Comparison of ENCODE assay signal across 1 cellular context in the genomic region with DNA sequence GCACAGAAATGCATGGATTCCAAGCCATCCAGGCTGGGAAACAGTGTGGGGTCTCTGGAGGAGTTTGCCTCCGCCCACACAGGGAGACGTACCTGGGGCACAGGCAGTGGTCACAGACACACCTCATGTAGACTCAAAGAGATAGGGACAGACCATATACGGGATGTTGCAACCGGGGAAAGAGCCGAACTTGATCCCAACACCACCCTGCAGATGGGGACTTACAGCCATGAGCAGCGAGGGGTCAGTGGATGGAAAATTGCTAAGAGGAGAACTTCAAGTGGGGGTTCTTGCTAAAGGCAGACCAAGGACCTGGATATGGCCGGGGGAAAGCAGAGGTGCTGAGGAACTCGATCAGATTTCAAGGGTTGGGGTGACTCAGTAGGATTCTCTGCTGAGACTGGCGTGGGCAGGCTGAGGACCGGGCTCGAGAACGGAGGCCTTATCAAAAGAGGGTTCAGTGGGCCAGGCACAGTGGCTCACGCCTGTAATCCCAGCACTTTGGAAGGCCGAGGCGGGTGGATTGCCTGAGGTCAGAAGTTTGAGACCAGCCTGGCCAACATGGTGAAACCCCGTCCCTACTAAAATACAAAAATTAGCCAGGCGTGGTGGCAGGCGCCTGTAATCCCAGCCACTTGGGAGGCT.
TF ChIP-seq lines count a peak whose summit lies in the region.

No MANE protein-coding gene starts in this region.

TF ChIP-seq in IMR-90, 13 proteins besides CTCF, POLR2A, EP300 and RAD21:
- no peak for TF ChIP-seq ELK1 (IDR thresholded peaks at IDR 0.05; ENCODE audit: borderline replicate concordance, low read depth, low read length)
- no peak for TF ChIP-seq BHLHE40 (IDR thresholded peaks at IDR 0.05; ENCODE audit: low read depth, low read length)
- TF ChIP-seq CEBPB (IDR thresholded peaks at IDR 0.05; ENCODE audit: low read depth, low read length): no peak
- TF ChIP-seq RCOR1 (IDR thresholded peaks at IDR 0.05; ENCODE audit: insufficient replicate concordance, low read length): no peak
- TF ChIP-seq NFE2L2 (IDR thresholded peaks at IDR 0.05; ENCODE audit: low read depth, low read length): no peak
- TF ChIP-seq MAFK (IDR thresholded peaks at IDR 0.05; ENCODE audit: low read depth, low read length): no peak
- no peak for TF ChIP-seq CHD1 (IDR thresholded peaks at IDR 0.05; ENCODE audit: low read depth, low read length)
- no peak for TF ChIP-seq MXI1 (IDR thresholded peaks at IDR 0.05; ENCODE audit: borderline replicate concordance, low read depth, low read length)
- no peak for TF ChIP-seq RFX5 (IDR thresholded peaks at IDR 0.05; ENCODE audit: low read depth, low read length)
- no peak for TF ChIP-seq MAZ (IDR thresholded peaks at IDR 0.05; ENCODE audit: borderline replicate concordance, low read depth, low read length)
- TF ChIP-seq FOS (IDR thresholded peaks at IDR 0.05; ENCODE audit: low read depth, low read length): no peak
- no peak for TF ChIP-seq SMC3 (IDR thresholded peaks at IDR 0.05; ENCODE audit: low read depth, low read length)
- TF ChIP-seq, protein P1, sequence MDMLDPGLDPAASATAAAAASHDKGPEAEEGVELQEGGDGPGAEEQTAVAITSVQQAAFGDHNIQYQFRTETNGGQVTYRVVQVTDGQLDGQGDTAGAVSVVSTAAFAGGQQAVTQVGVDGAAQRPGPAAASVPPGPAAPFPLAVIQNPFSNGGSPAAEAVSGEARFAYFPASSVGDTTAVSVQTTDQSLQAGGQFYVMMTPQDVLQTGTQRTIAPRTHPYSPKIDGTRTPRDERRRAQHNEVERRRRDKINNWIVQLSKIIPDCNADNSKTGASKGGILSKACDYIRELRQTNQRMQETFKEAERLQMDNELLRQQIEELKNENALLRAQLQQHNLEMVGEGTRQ (IDR thresholded peaks at IDR 0.05; ENCODE audit: low read depth, low read length): no peak
